Comparison of ENCODE assay signal across 2 cellular contexts in genomic region chr6:31418251-31418650, GRCh38.
TF ChIP-seq lines count a peak whose summit lies in the region.

No MANE protein-coding gene starts in this region.

TF ChIP-seq in HCT116, 20 proteins besides CTCF, POLR2A, EP300 and RAD21:
- TF ChIP-seq ATF3 (IDR thresholded peaks at IDR 0.05) (no peak), MAX (IDR thresholded peaks at IDR 0.05) (no peak), ELF1 (IDR thresholded peaks at IDR 0.05; ENCODE audit: borderline replicate concordance, low read depth) (no peak), YY1 (IDR thresholded peaks at IDR 0.05; ENCODE audit: extremely low read depth, insufficient replicate concordance, low read depth, low read length) (no peak), SP1 (IDR thresholded peaks at IDR 0.05; ENCODE audit: low read depth) (no peak), JUND (IDR thresholded peaks at IDR 0.05) (no peak)

TF ChIP-seq in endothelial cell of umbilical vein, 7 proteins besides CTCF, POLR2A, EP300 and RAD21:
- TF ChIP-seq FOS (IDR thresholded peaks at IDR 0.05; ENCODE audit: borderline replicate concordance, insufficient read depth, low read length), result no peak
- TF ChIP-seq GATA2 (IDR thresholded peaks at IDR 0.05; ENCODE audit: insufficient read depth, insufficient read length, low read depth, low read length), result no peak
- TF ChIP-seq MYC (IDR thresholded peaks at IDR 0.05; ENCODE audit: low read depth, low read length), result no peak
- no peak for TF ChIP-seq JUN (IDR thresholded peaks at IDR 0.05; ENCODE audit: borderline replicate concordance, insufficient read depth, insufficient read length, low read depth)
- no peak for TF ChIP-seq POLR2AphosphoS5 (IDR thresholded peaks at IDR 0.05; ENCODE audit: insufficient read depth, low read depth, low read length)
- TF ChIP-seq MAX (IDR thresholded peaks at IDR 0.05; ENCODE audit: insufficient read depth, insufficient read length), result no peak
- no peak for TF ChIP-seq EZH2 (IDR thresholded peaks at IDR 0.05; ENCODE audit: borderline replicate concordance, low read depth, low read length, severe bottlenecking)
